Comparison of ENCODE assay signal across 31 cellular contexts in the genomic region with DNA sequence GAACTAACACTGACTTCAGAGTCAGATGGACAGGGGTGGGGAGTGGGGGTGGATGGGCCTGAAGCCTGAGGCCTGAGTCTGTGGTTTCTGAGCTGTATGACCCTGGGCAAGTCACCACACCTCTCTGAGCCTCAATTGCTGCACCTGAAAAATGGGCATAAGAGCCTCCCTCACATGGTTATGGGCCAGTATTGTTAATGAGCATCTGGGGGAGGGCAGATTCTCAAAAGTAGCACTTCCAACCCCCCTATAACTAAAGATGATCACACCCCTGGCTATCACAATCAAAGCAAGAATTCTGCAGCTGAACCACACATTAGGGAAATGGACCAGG.
"Had no signal": no experiment of that assay in that cellular context is flagged by ENCODE, and none has a peak within 500 bp of the region (broad histone marks: within the 10 kb centered on the region; RNA-seq: fewer than 3 reads in every experiment).

No MANE protein-coding gene starts in this region.

- H3K27ac ChIP-seq: ascending aorta, cardiac muscle cell, WERI-Rb-1 had no signal

- H3K4me1 ChIP-seq: ascending aorta had no signal

- H3K4me3 ChIP-seq: ascending aorta, cardiac muscle cell had no signal

- FAIRE-seq: bronchial epithelial cell had no signal

- H3K9me3 ChIP-seq: ascending aorta had no signal

- H3K27me3 ChIP-seq: ascending aorta, cardiac muscle cell had no signal

- H3K36me3 ChIP-seq: ascending aorta, cardiac muscle cell, WERI-Rb-1 had no signal

- DNase-seq: activated CD4-positive, alpha-beta memory T cell treated with anti-CD3 and anti-CD28 coated beads, Interleukin-2, amount 10 ng/mL, durations not matched to agents 7 days and 5 days; activated CD4-positive, alpha-beta T cell treated with anti-CD3 and anti-CD28 coated beads for 1 hour; activated CD4-positive, alpha-beta T cell treated with anti-CD3 and anti-CD28 coated beads for 36 hours; activated CD4-positive, alpha-beta T cell treated with anti-CD3 and anti-CD28 coated beads for 48 hours; activated CD4-positive, alpha-beta T cell treated with anti-CD3 and anti-CD28 coated beads, Interleukin-2, amount 10 ng/mL, durations not matched to agents 7 days and 5 days; activated CD4-positive, alpha-beta T cell treated with anti-CD3 and anti-CD28 coated beads, Interleukin-2, amount 50 U/mL, for 48 hours; activated CD4-positive, CD25-positive, alpha-beta regulatory T cell; activated CD8-positive, alpha-beta memory T cell treated with anti-CD3 and anti-CD28 coated beads for 24 hours; activated CD8-positive, alpha-beta memory T cell treated with anti-CD3 and anti-CD28 coated beads, Interleukin-2, amount 10 ng/mL, durations not matched to agents 7 days and 5 days; activated CD8-positive, alpha-beta memory T cell treated with anti-CD3 and anti-CD28 coated beads, Interleukin-2, amount 50 U/mL, for 48 hours; activated CD8-positive, alpha-beta T cell treated with anti-CD3 and anti-CD28 coated beads, Interleukin-2, amount 10 ng/mL, durations not matched to agents 7 days and 5 days; activated effector memory CD4-positive, alpha-beta T cell treated with Interleukin-2 at 50 U/mL for 16 hours; activated gamma-delta T cell; activated naive CD4-positive, alpha-beta T cell treated with anti-CD3 and anti-CD28 coated beads, Interleukin-2, amount 10 ng/mL, durations not matched to agents 7 days and 5 days; activated naive CD4-positive, alpha-beta T cell treated with Interleukin-2 at 50 U/mL for 16 hours; activated naive CD8-positive, alpha-beta T cell treated with anti-CD3 and anti-CD28 coated beads, Interleukin-2, amount 10 ng/mL, durations not matched to agents 7 days and 5 days; activated naive CD8-positive, alpha-beta T cell treated with anti-CD3 and anti-CD28 coated beads, Interleukin-2, amount 50 U/mL, for 24 hours; activated T-cell treated with anti-CD3 and anti-CD28 coated beads, Interleukin-2, amount 50 U/mL, for 24 hours; activated T-cell treated with anti-CD3 and anti-CD28 coated beads, Interleukin-2, amount 50 U/mL, for 48 hours; amygdala; anterior cingulate cortex; caudate nucleus; cerebellar nuclear complex; T-helper 2 cell; T-helper 9 cell; WERI-Rb-1 had no signal

- ATAC-seq: activated CD4-positive, alpha-beta T cell treated with anti-CD3 and anti-CD28 coated beads for 36 hours; activated CD4-positive, CD25-positive, alpha-beta regulatory T cell treated with anti-CD3 and anti-CD28 coated beads, Interleukin-2, amount 50 U/mL, for 24 hours; activated CD8-positive, alpha-beta memory T cell treated with anti-CD3 and anti-CD28 coated beads, Interleukin-2, amount 10 ng/mL, durations not matched to agents 7 days and 5 days; activated CD8-positive, alpha-beta T cell treated with anti-CD3 and anti-CD28 coated beads, Interleukin-2, amount 10 ng/mL, durations not matched to agents 7 days and 5 days; activated naive CD8-positive, alpha-beta T cell treated with anti-CD3 and anti-CD28 coated beads, Interleukin-2, amount 50 U/mL, for 24 hours; WTC11 had no signal
